In the genomic region with DNA sequence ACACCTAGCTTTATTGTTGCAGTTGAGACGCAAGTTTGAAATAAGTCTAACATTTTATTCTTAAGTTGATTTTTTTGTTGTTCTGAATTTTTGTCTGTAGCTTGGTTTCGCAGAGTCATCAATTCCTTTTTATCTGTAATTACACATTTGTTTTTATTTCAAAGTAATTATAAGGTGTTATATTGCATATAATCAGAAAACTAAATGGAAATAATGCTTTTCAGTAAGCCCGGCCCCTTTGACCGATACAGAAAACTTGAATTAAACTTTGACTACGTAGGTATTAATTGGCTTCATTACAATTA, we compare ENCODE assay signal across 8 cellular contexts. TPM values are rescaled to one million over a fixed set of nuclear protein-coding genes. Genes with fewer than 3 reads are reported as not detected.
DNase-seq lines count a peak whose midpoint lies in the region; ATAC-seq, FAIRE-seq and TF ChIP-seq lines count a peak whose summit lies in the region.

No MANE protein-coding gene starts in this region.

- H3K4me1 ChIP-seq in SJSA1 (replicated peaks) (no peaks in the 10 kb centered on the region), small intestine (ENCODE audit: control insufficient read depth in 2 of 2, insufficient read depth in 1 of 2, low read depth in 1 of 2, low read length in 1 of 2) (no peaks in the 10 kb centered on the region)

- H3K27me3 ChIP-seq in SJSA1 (replicated peaks) (no peaks in the 10 kb centered on the region), small intestine (ENCODE audit: control insufficient read depth in 2 of 2, insufficient read depth in 2 of 2, low read length in 2 of 2) (no peaks in the 10 kb centered on the region)

- DNase-seq in SJSA1 (ENCODE audit: low read depth in 1 of 2, low spot score in 2 of 2) (no peak), fibroblast of mammary gland (ENCODE audit: low read depth) (no peak), retinal pigment epithelial cell (ENCODE audit: low read depth) (no peak), small intestine (no peak), AG08395 (ENCODE audit: low spot score) (no peak), hypothalamus (lab: John Stamatoyannopoulos, UW) (no peak)

- H3K27ac ChIP-seq in SJSA1, result no peak overlapping the region
- no peak overlapping the region for H3K27ac ChIP-seq in small intestine (ENCODE audit: low read depth in 1 of 2, low read length in 1 of 2)

- WGBS in small intestine, 3 donors, result 7 to 12% (median 9%) methylated on average over 5 of the region's 5 CpGs

- peak overlapping the region; percentile 99; the same call in 1 of the 2 replicates for H3K4me3 ChIP-seq in GM08714 (ENCODE audit: low read length)
- peak overlapping the region; percentile 88 for H3K4me3 ChIP-seq in SJSA1
- peak overlapping the region; percentile 88 for H3K4me3 ChIP-seq in fibroblast of mammary gland (ENCODE audit: control insufficient read depth, low read depth, low read length)
- H3K4me3 ChIP-seq in retinal pigment epithelial cell (ENCODE audit: low read length), result peak overlapping the region; percentile 92
- H3K4me3 ChIP-seq in small intestine (ENCODE audit: low read depth in 1 of 2, low read length in 2 of 2), result peak overlapping the region in 1 of 2 donors; percentile 89

- TF ChIP-seq CTCF in fibroblast of mammary gland (conservative IDR thresholded peaks at IDR 0.05; ENCODE audit: control insufficient read depth, insufficient read depth, low read depth, low read length), result no peak
- no peak for TF ChIP-seq CTCF in retinal pigment epithelial cell (conservative IDR thresholded peaks at IDR 0.05; ENCODE audit: low read depth, low read length)

- H3K36me3 ChIP-seq in SJSA1 (peaks cover 16% of the 10 kb centered on the region), small intestine (ENCODE audit: control insufficient read depth in 2 of 2, insufficient read depth in 2 of 2, low read length in 2 of 2) (no peaks in the 10 kb centered on the region)

- no peak for ATAC-seq in GM21528 (IDR thresholded peaks at IDR 0.05; ENCODE audit: low FRiP score, unreplicated experiment)

- H3K9me3 ChIP-seq in SJSA1 (replicated peaks), result no peaks in the 10 kb centered on the region
- H3K9me3 ChIP-seq in small intestine (ENCODE audit: control insufficient read depth, low read depth), result no peaks in the 10 kb centered on the region

- no peak for FAIRE-seq in small intestine (lab: Jason Lieb, UNC)

RNA-seq across cellular contexts. Expression of gene KDM6A, which starts 2.1 kb away (rescaled TPM):
- 11.9 and 20.8 TPM in 2 replicates for total RNA-seq in SJSA1 (2014; rRNA removed; shearing (Covaris generic))
- 10 to 100 TPM in 2 of 3 donors, 1 to 10 TPM in 1; 9.5 to 16.8 (median 12.1) TPM for polyA plus RNA-seq in small intestine

RNA-seq across cellular contexts. Expression of gene DUSP21, which starts 31.3 kb away (rescaled TPM):
- not detected in 2 replicates for total RNA-seq in SJSA1 (2014; rRNA removed; shearing (Covaris generic))
- 1 to 10 TPM in 2 of 3 donors, under 1 TPM in 1; 0.22 to 2.2 (median 2.2) TPM for polyA plus RNA-seq in small intestine
